In genomic region chr6:87832025-87832825, GRCh38 we compare ENCODE assay signal across 8 cellular contexts.
DNase-seq lines count a peak whose midpoint lies in the region; ATAC-seq, FAIRE-seq and TF ChIP-seq lines count a peak whose summit lies in the region.

No MANE protein-coding gene starts in this region.

- H3K9me3 ChIP-seq in gastrocnemius medialis = no peaks in the 10 kb centered on the region

- peak; percentile 40 for DNase-seq in GM10248 (ENCODE audit: extremely low spot score)
- DNase-seq in NCI-H1417 (lab: John Stamatoyannopoulos, UW) = peak; percentile 49 to 80 (median 72)
- DNase-seq in germinal center (ENCODE audit: low spot score) = peak; percentile 15
- DNase-seq in gastrocnemius medialis = no peak
- no peak for DNase-seq in posterior vena cava (ENCODE audit: low spot score)

- ATAC-seq in HG02642 (IDR thresholded peaks at IDR 0.05; ENCODE audit: poor library complexity, unreplicated experiment) (peak; percentile 54), gastrocnemius medialis (no peak)

- no peaks in the 10 kb centered on the region for H3K4me1 ChIP-seq in gastrocnemius medialis

- FAIRE-seq in A204.1 (lab: Jason Lieb, UNC) = peak; percentile 97

- POLR2A ChIA-PET in GM10248 (lab: Yijun Ruan, JAX) = no interaction called here

- TF ChIP-seq CTCF in GM10248 (IDR thresholded peaks at IDR 0.05; ENCODE audit: control extremely low read depth, extremely low read depth, low read depth, missing control alignments) = peak; percentile 46
- peak; percentile 79 for TF ChIP-seq CTCF in VCaP (conservative IDR thresholded peaks at IDR 0.05)
- peak in 1 of 5 experiments; percentile 36 for TF ChIP-seq CTCF in gastrocnemius medialis (IDR thresholded peaks at IDR 0.05 in 4 of 5, conservative IDR thresholded peaks at IDR 0.05 in 1 of 5)

- H3K27me3 ChIP-seq in gastrocnemius medialis = no peaks in the 10 kb centered on the region

- intact Hi-C loops in gastrocnemius medialis (cut with DNase I; ENCODE audit: low total_unique reads) (no loop called here), posterior vena cava (cut with DNase I) (no loop called here)

- no peak for TF ChIP-seq POLR2A in gastrocnemius medialis (IDR thresholded peaks at IDR 0.05)

- H3K4me3 ChIP-seq in gastrocnemius medialis = peak overlapping the region; percentile 13 to 65 (median 42)

- CTCF ChIA-PET in GM10248 (lab: Yijun Ruan, JAX) = interaction anchor here (0.8 to 3.3 kb wide), 35 partner anchors 8 to 1040 kb away, joined by 3 to 22 read pairs (median 5); partner anchors contain the start of gene AKIRIN2

- H3K27ac ChIP-seq in VCaP (peak overlapping the region; percentile 51), gastrocnemius medialis (no peak overlapping the region)

- in situ Hi-C loops in gastrocnemius medialis (cut with MboI; ENCODE audit: low sequenced_read_pairs in 4 of 4) = no loop called here

- no peaks in the 10 kb centered on the region for H3K36me3 ChIP-seq in gastrocnemius medialis

Comparison
In these comparisons a context has a peak if more than half of its experiments do, and no peak if none do; other contexts are left out.
1. DNase-seq: peak in GM10248 (single experiment), NCI-H1417 (3 of 3) and germinal center (single experiment); none in gastrocnemius medialis (0 of 2) and posterior vena cava (single experiment).